15 cellular contexts compared by ENCODE assay signal in the genomic region with DNA sequence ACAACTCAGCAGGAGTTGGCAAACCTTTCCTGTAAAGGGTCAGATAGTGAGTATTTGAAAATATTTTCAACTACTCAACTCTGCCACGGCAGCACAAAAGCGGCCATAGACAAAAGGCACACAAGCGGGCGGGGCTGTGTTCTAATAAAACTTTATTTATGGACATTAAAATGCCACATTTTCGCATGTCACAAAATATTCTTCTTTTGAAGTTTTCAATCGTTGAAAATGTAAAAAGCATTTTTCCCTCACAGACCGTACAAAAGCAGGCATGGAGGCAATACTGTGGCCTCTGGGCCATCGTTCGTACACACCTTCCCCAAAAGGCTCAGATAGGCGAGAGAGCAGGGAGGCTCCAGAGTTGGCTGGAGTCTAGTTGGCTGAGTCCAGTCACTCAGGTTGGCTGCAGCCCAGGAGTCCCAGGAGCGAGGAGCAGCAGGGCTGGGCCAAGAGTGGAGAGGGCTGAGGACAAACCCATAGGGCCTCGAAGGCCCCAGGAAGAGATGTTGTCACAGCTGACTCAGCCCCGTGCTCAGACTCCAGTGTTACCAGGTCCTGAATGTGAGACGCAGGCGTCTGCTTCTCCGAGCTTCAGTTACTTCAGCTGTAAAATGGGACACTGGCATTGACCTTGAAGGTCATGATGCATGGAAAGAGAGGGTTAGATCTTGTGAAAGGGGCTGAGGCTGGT. TPM values are rescaled to one million over a fixed set of nuclear protein-coding genes. Genes with fewer than 3 reads are reported as not detected.
DNase-seq lines count a peak whose midpoint lies in the region; ATAC-seq and TF ChIP-seq lines count a peak whose summit lies in the region.
"Had no signal": no experiment of that assay in that cellular context is flagged by ENCODE, and none has a peak within 500 bp of the region (broad histone marks: within the 10 kb centered on the region; RNA-seq: fewer than 3 reads in every experiment).

No MANE protein-coding gene starts in this region.

- peak in 1 of 5 donors; percentile 20 for DNase-seq in CD8-positive, alpha-beta memory T cell
- DNase-seq in NCI-H2029 (lab: John Stamatoyannopoulos, UW) (peak; percentile 79), choroid plexus epithelial cell (ENCODE audit: low read depth) (peak; percentile 66), neural crest cell (ENCODE audit: low read depth, low spot score) (no peak), NCI-H2171 (lab: John Stamatoyannopoulos, UW) (no peak), T-cell (no peak)
- no peak for DNase-seq in effector memory CD4-positive, alpha-beta T cell
- DNase-seq: activated T-cell treated with anti-CD3 and anti-CD28 coated beads for 4 hours; CD4-positive, CD25-positive, alpha-beta regulatory T cell; colonic mucosa; hippocampal formation; naive thymus-derived CD4-positive, alpha-beta T cell; stimulated activated CD4-positive, alpha-beta T cell treated with anti-CD3 and anti-CD28 coated beads, Interleukin-1b, Interleukin-23, amount 100 ng/mL, for 48 hours had no signal

- no peaks in the 10 kb centered on the region for H3K36me3 Mint-ChIP-seq in CD8-positive, alpha-beta memory T cell
- H3K36me3 Mint-ChIP-seq in neural crest cell (ENCODE audit: low read depth) (no peaks in the 10 kb centered on the region), T-cell (no peaks in the 10 kb centered on the region)
- H3K36me3 Mint-ChIP-seq: CD4-positive, CD25-positive, alpha-beta regulatory T cell; IgD-negative memory B cell; naive thymus-derived CD4-positive, alpha-beta T cell had no signal

- ATAC-seq in HG03280 (IDR thresholded peaks at IDR 0.05; ENCODE audit: unreplicated experiment) (no peak), T-cell (replicated peaks in 1 of 4) (no peak)
- ATAC-seq: naive thymus-derived CD4-positive, alpha-beta T cell had no signal

- no peaks in the 10 kb centered on the region for H3K4me1 ChIP-seq in CD8-positive, alpha-beta memory T cell (ENCODE audit: insufficient read depth, low read length)
- H3K4me1 ChIP-seq in effector memory CD4-positive, alpha-beta T cell (ENCODE audit: control insufficient read depth, insufficient read depth, low read length, poor library complexity, severe bottlenecking), result no peaks in the 10 kb centered on the region

- no peaks in the 10 kb centered on the region for H3K4me1 Mint-ChIP-seq in CD8-positive, alpha-beta memory T cell
- H3K4me1 Mint-ChIP-seq in neural crest cell, result peaks cover 31% of the 10 kb centered on the region
- no peaks in the 10 kb centered on the region for H3K4me1 Mint-ChIP-seq in T-cell
- H3K4me1 Mint-ChIP-seq: CD4-positive, CD25-positive, alpha-beta regulatory T cell; IgD-negative memory B cell; naive thymus-derived CD4-positive, alpha-beta T cell had no signal

- no peak overlapping the region for H3K27ac Mint-ChIP-seq in CD8-positive, alpha-beta memory T cell
- peak overlapping the region; percentile 35 for H3K27ac Mint-ChIP-seq in neural crest cell (ENCODE audit: unreplicated experiment)
- no peak overlapping the region for H3K27ac Mint-ChIP-seq in T-cell

- peak overlapping the region; percentile 25 for H3K27ac ChIP-seq in CD8-positive, alpha-beta memory T cell (ENCODE audit: low read depth, low read length)
- H3K27ac ChIP-seq in effector memory CD4-positive, alpha-beta T cell (ENCODE audit: insufficient read depth, low read length, poor library complexity, severe bottlenecking), result no peak overlapping the region
- H3K27ac ChIP-seq: colonic mucosa had no signal

- no peaks in the 10 kb centered on the region for H3K36me3 ChIP-seq in CD8-positive, alpha-beta memory T cell (ENCODE audit: insufficient read depth, low read length)
- H3K36me3 ChIP-seq in effector memory CD4-positive, alpha-beta T cell (ENCODE audit: control insufficient read depth, insufficient read depth, low read length), result no peaks in the 10 kb centered on the region
- H3K36me3 ChIP-seq: colonic mucosa had no signal

- no peak for TF ChIP-seq CTCF in choroid plexus epithelial cell (conservative IDR thresholded peaks at IDR 0.05; ENCODE audit: low read depth, low read length)
- TF ChIP-seq CTCF in neural crest cell (conservative IDR thresholded peaks at IDR 0.05), result no peak

- H3K27me3 Mint-ChIP-seq in CD8-positive, alpha-beta memory T cell, result peaks cover 2 to 4% of the 10 kb centered on the region in 2 donors
- H3K27me3 Mint-ChIP-seq in neural crest cell (ENCODE audit: low read depth) (no peaks in the 10 kb centered on the region), T-cell (no peaks in the 10 kb centered on the region)
- H3K27me3 Mint-ChIP-seq: CD4-positive, CD25-positive, alpha-beta regulatory T cell had no signal

- POLR2A ChIA-PET in CD8-positive, alpha-beta memory T cell (lab: Charles Lee), result no interaction called here
- POLR2A ChIA-PET in T-cell (lab: Charles Lee), result no interaction called here

- no peaks in the 10 kb centered on the region for H3K27me3 ChIP-seq in CD8-positive, alpha-beta memory T cell (ENCODE audit: insufficient read depth, low read length, poor library complexity, severe bottlenecking)
- H3K27me3 ChIP-seq in effector memory CD4-positive, alpha-beta T cell (replicated peaks; ENCODE audit: control insufficient read depth, insufficient read depth, low read length, poor library complexity, severe bottlenecking), result no peaks in the 10 kb centered on the region
- H3K27me3 ChIP-seq: colonic mucosa had no signal

- no peaks in the 10 kb centered on the region for H3K9me3 ChIP-seq in CD8-positive, alpha-beta memory T cell (ENCODE audit: low read length)
- no peaks in the 10 kb centered on the region for H3K9me3 ChIP-seq in effector memory CD4-positive, alpha-beta T cell (ENCODE audit: control insufficient read depth, low read length)
- H3K9me3 ChIP-seq: colonic mucosa had no signal

- H3K4me3 Mint-ChIP-seq in CD8-positive, alpha-beta memory T cell, result no peak overlapping the region
- H3K4me3 Mint-ChIP-seq in neural crest cell (no peak overlapping the region), T-cell (no peak overlapping the region)
- H3K4me3 Mint-ChIP-seq: CD4-positive, CD25-positive, alpha-beta regulatory T cell; IgD-negative memory B cell; naive thymus-derived CD4-positive, alpha-beta T cell had no signal

- CTCF ChIA-PET in CD8-positive, alpha-beta memory T cell (lab: Charles Lee), result no interaction called here
- CTCF ChIA-PET in T-cell (lab: Charles Lee), result no interaction called here

- no peaks in the 10 kb centered on the region for H3K9me3 Mint-ChIP-seq in CD8-positive, alpha-beta memory T cell
- H3K9me3 Mint-ChIP-seq in neural crest cell (no peaks in the 10 kb centered on the region), T-cell (no peaks in the 10 kb centered on the region)
- H3K9me3 Mint-ChIP-seq: CD4-positive, CD25-positive, alpha-beta regulatory T cell; naive thymus-derived CD4-positive, alpha-beta T cell had no signal

- H3K4me3 ChIP-seq in CD8-positive, alpha-beta memory T cell (ENCODE audit: low read length), result no peak overlapping the region
- H3K4me3 ChIP-seq in choroid plexus epithelial cell (ENCODE audit: low read depth, low read length), result no peak overlapping the region
- H3K4me3 ChIP-seq in effector memory CD4-positive, alpha-beta T cell (ENCODE audit: insufficient read depth, low read depth, low read length, poor library complexity, severe bottlenecking), result no peak overlapping the region
- H3K4me3 ChIP-seq: colonic mucosa had no signal

RNA-seq across cellular contexts. Expression of gene SDC1, which starts 42.5 kb away (rescaled TPM):
- total RNA-seq in CD8-positive, alpha-beta memory T cell, result under 1 TPM; 0.13 to 0.27 TPM
- polyA plus RNA-seq in CD8-positive, alpha-beta memory T cell, result not detected
- total RNA-seq in neural crest cell (81.0 and 85.4 TPM in 2 replicates), T-cell (1 to 10 TPM in 1 of 5 donors, under 1 TPM in 2, not detected in 2; 0.82 to 1.2 (median 0.99) TPM)
- total RNA-seq: CD4-positive, CD25-positive, alpha-beta regulatory T cell had no signal
- polyA plus RNA-seq: CD4-positive, CD25-positive, alpha-beta regulatory T cell; naive thymus-derived CD4-positive, alpha-beta T cell had no signal

Comparison
In these comparisons a context has a peak if more than half of its experiments do, and no peak if none do; other contexts are left out.
1. DNase-seq: peak in NCI-H2029 (single experiment) and choroid plexus epithelial cell (single experiment); none in neural crest cell (single experiment), NCI-H2171 (single experiment), effector memory CD4-positive, alpha-beta T cell (0 of 3) and T-cell (0 of 34).
2. RNA of gene SDC1, which starts 42.5 kb away (total RNA-seq): 81.0 to 85.4 TPM in neural crest cell; 0.82 to 1.2 TPM in T-cell and 0.13 to 0.27 TPM in CD8-positive, alpha-beta memory T cell; every median in the first group is over 10 times any median in the second.